In genomic region chr16:88879788-88880055, GRCh38 we compare ENCODE assay signal across 24 cellular contexts. TPM values are rescaled to one million over a fixed set of nuclear protein-coding genes. Genes with fewer than 3 reads are reported as not detected.
"Had no signal": no experiment of that assay in that cellular context is flagged by ENCODE, and none has a peak within 500 bp of the region (broad histone marks: within the 10 kb centered on the region; RNA-seq: fewer than 3 reads in every experiment).

No MANE protein-coding gene starts in this region.

- H3K36me3 Mint-ChIP-seq: activated CD4-positive, alpha-beta memory T cell treated with anti-CD3 and anti-CD28 coated beads for 36 hours; activated naive CD4-positive, alpha-beta T cell treated with anti-CD3 and anti-CD28 coated beads, Interleukin-2, amount 50 U/mL, for 72 hours had no signal

- H3K27me3 Mint-ChIP-seq: activated CD4-positive, alpha-beta T cell treated with anti-CD3 and anti-CD28 coated beads, Interleukin-2, amount 10 ng/mL, durations not matched to agents 7 days and 5 days; activated naive CD8-positive, alpha-beta T cell treated with anti-CD3 and anti-CD28 coated beads, Interleukin-2, amount 50 U/mL, for 24 hours had no signal

- H3K27ac Mint-ChIP-seq: activated CD4-positive, alpha-beta memory T cell treated with anti-CD3 and anti-CD28 coated beads for 36 hours; activated CD4-positive, alpha-beta T cell treated with anti-CD3 and anti-CD28 coated beads, Interleukin-2, amount 10 ng/mL, durations not matched to agents 7 days and 5 days; activated naive CD4-positive, alpha-beta T cell treated with anti-CD3 and anti-CD28 coated beads, Interleukin-2, amount 50 U/mL, for 72 hours; activated naive CD8-positive, alpha-beta T cell treated with anti-CD3 and anti-CD28 coated beads, Interleukin-2, amount 50 U/mL, for 24 hours; T-helper 17 cell had no signal

- DNase-seq: activated CD4-positive, alpha-beta memory T cell treated with anti-CD3 and anti-CD28 coated beads for 36 hours; activated CD4-positive, alpha-beta T cell treated with anti-CD3 and anti-CD28 coated beads, Interleukin-2, amount 10 ng/mL, durations not matched to agents 7 days and 5 days; activated CD4-positive, CD25-positive, alpha-beta regulatory T cell; activated CD8-positive, alpha-beta memory T cell treated with anti-CD3 and anti-CD28 coated beads for 24 hours; activated effector memory CD4-positive, alpha-beta T cell treated with anti-CD3 and anti-CD28 coated beads, Interleukin-2, amount 50 U/mL, for 16 hours; activated naive CD4-positive, alpha-beta T cell treated with Interleukin-2 at 50 U/mL for 16 hours; activated naive CD8-positive, alpha-beta T cell treated with anti-CD3 and anti-CD28 coated beads, Interleukin-2, amount 50 U/mL, for 24 hours; activated T-cell treated with anti-CD3 and anti-CD28 coated beads, Interleukin-2, amount 50 U/mL, for 4 hours; amniotic stem cell; Kasumi-1; NCI-H1105 treated with DMSO at 0.1 percent for 48 hours; NCI-H146; NCI-H187 treated with DMSO at 0.1 percent for 48 hours; NCI-H2081 treated with DMSO at 0.1 percent for 48 hours; NCI-H2227 treated with DMSO at 0.1 percent for 48 hours; NCI-H510A; NCI-H82; SIG-M5; T-helper 17 cell; T-helper 9 cell had no signal

- H3K9me3 Mint-ChIP-seq: activated CD4-positive, alpha-beta memory T cell treated with anti-CD3 and anti-CD28 coated beads for 36 hours; activated CD4-positive, alpha-beta T cell treated with anti-CD3 and anti-CD28 coated beads, Interleukin-2, amount 10 ng/mL, durations not matched to agents 7 days and 5 days; activated naive CD4-positive, alpha-beta T cell treated with anti-CD3 and anti-CD28 coated beads, Interleukin-2, amount 50 U/mL, for 72 hours; activated naive CD8-positive, alpha-beta T cell treated with anti-CD3 and anti-CD28 coated beads, Interleukin-2, amount 50 U/mL, for 24 hours; activated T-cell treated with anti-CD3 and anti-CD28 coated beads, Interleukin-2, amount 50 U/mL, for 4 hours; brain had no signal

- ATAC-seq: activated naive CD4-positive, alpha-beta T cell treated with anti-CD3 and anti-CD28 coated beads, Interleukin-2, amount 50 U/mL, for 72 hours; activated naive CD8-positive, alpha-beta T cell treated with anti-CD3 and anti-CD28 coated beads, Interleukin-2, amount 50 U/mL, for 24 hours; activated T-cell treated with anti-CD3 and anti-CD28 coated beads, Interleukin-2, amount 50 U/mL, for 4 hours; T-helper 17 cell had no signal

- H3K4me3 Mint-ChIP-seq: activated CD4-positive, alpha-beta memory T cell treated with anti-CD3 and anti-CD28 coated beads for 36 hours; activated CD4-positive, alpha-beta T cell treated with anti-CD3 and anti-CD28 coated beads, Interleukin-2, amount 10 ng/mL, durations not matched to agents 7 days and 5 days; activated naive CD8-positive, alpha-beta T cell treated with anti-CD3 and anti-CD28 coated beads, Interleukin-2, amount 50 U/mL, for 24 hours; activated T-cell treated with anti-CD3 and anti-CD28 coated beads, Interleukin-2, amount 50 U/mL, for 4 hours; brain; T-helper 17 cell had no signal

- FAIRE-seq: astrocyte had no signal

RNA-seq across cellular contexts. Expression of gene PABPN1L, which starts 13.3 kb away (rescaled TPM):
- total RNA-seq: activated CD4-positive, alpha-beta memory T cell treated with anti-CD3 and anti-CD28 coated beads for 36 hours; activated CD4-positive, alpha-beta T cell treated with anti-CD3 and anti-CD28 coated beads, Interleukin-2, amount 10 ng/mL, durations not matched to agents 7 days and 5 days; activated naive CD4-positive, alpha-beta T cell treated with anti-CD3 and anti-CD28 coated beads, Interleukin-2, amount 50 U/mL, for 72 hours; activated T-cell treated with anti-CD3 and anti-CD28 coated beads, Interleukin-2, amount 50 U/mL, for 4 hours; astrocyte; RPMI7951; T-helper 17 cell had no signal
